ENCODE assay signal across 8 cellular contexts in genomic region chr9:6715755-6716643, GRCh38. TPM values are rescaled to one million over a fixed set of nuclear protein-coding genes. Genes with fewer than 3 reads are reported as not detected.
DNase-seq lines count a peak whose midpoint lies in the region; ATAC-seq and TF ChIP-seq lines count a peak whose summit lies in the region.

No MANE protein-coding gene starts in this region.

- WGBS in suprapubic skin, result 32% methylated on average over 37 of the region's 61 CpGs

- TF ChIP-seq CTCF in osteoblast (IDR thresholded peaks at IDR 0.05; ENCODE audit: extremely low read depth, low read depth, low read length) (no peak), suprapubic skin (IDR thresholded peaks at IDR 0.05) (no peak)

- no peaks in the 10 kb centered on the region for H3K4me1 ChIP-seq in osteoblast (ENCODE audit: insufficient read depth, low read length)
- H3K4me1 ChIP-seq in suprapubic skin, result no peaks in the 10 kb centered on the region

- H3K4me3 ChIP-seq in osteoblast (ENCODE audit: insufficient read depth, low read length) (peak overlapping the region; percentile 63), suprapubic skin (peak overlapping the region; percentile 39)

- H3K27me3 ChIP-seq in osteoblast (ENCODE audit: insufficient read depth, low read length) (no peaks in the 10 kb centered on the region), suprapubic skin (no peaks in the 10 kb centered on the region)

- peak; percentile 89 for ATAC-seq in GM21717 (IDR thresholded peaks at IDR 0.05; ENCODE audit: unreplicated experiment)

- H3K36me3 ChIP-seq in osteoblast (ENCODE audit: insufficient read depth, low read length), result no peaks in the 10 kb centered on the region
- H3K36me3 ChIP-seq in suprapubic skin, result no peaks in the 10 kb centered on the region

- H4K20me1 ChIP-seq in osteoblast (ENCODE audit: insufficient read depth, low read length), result no peaks in the 10 kb centered on the region

- H2AFZ ChIP-seq in osteoblast (ENCODE audit: low read length), result peak overlapping the region; percentile 92

- DNase-seq in COR-L47 (lab: John Stamatoyannopoulos, UW), result peak; percentile 71
- DNase-seq in NCI-H1436 treated with DMSO at 0.1 percent for 48 hours (lab: John Stamatoyannopoulos, UW), result peak; percentile 29
- DNase-seq in activated CD8-positive, alpha-beta memory T cell treated with anti-CD3 and anti-CD28 coated beads, Interleukin-2, amount 50 U/mL, for 48 hours, result peak; percentile 91
- peak; percentile 68 to 71 for DNase-seq in erythroblast (lab: John Stamatoyannopoulos, UW)
- peak; percentile 87 for DNase-seq in osteoblast (ENCODE audit: insufficient read length, low spot score, missing footprints)
- DNase-seq in suprapubic skin (ENCODE audit: low spot score in 2 of 2), result peak; percentile 68 to 81
- no peak for DNase-seq in NCI-H2196 (lab: John Stamatoyannopoulos, UW; ENCODE audit: unreplicated experiment)

- H3K27ac ChIP-seq in osteoblast (ENCODE audit: low read depth, low read length) (no peak overlapping the region), suprapubic skin (no peak overlapping the region)

- no peak for TF ChIP-seq EP300 in suprapubic skin (IDR thresholded peaks at IDR 0.05)

- H3K79me2 ChIP-seq in osteoblast (ENCODE audit: insufficient read depth, low read length), result no peaks in the 10 kb centered on the region

- no peaks in the 10 kb centered on the region for H3K9me3 ChIP-seq in osteoblast (ENCODE audit: low read depth, low read length)
- no peaks in the 10 kb centered on the region for H3K9me3 ChIP-seq in suprapubic skin

- TF ChIP-seq POLR2A in erythroblast (IDR thresholded peaks at IDR 0.05; ENCODE audit: low read length) (peak; percentile 92), suprapubic skin (IDR thresholded peaks at IDR 0.05) (no peak)

- peak overlapping the region; percentile 76 for H3K4me2 ChIP-seq in osteoblast (ENCODE audit: insufficient read depth, low read length)

RNA-seq across cellular contexts. Expression of gene KDM4C, which starts 41.8 kb away (rescaled TPM):
- total RNA-seq in osteoblast, result 50.1 and 50.7 TPM in 2 replicates
- 100 to 1,000 TPM in 1 of 4 donors, 10 to 100 TPM in 3; 39.0 to 113 (median 43.9) TPM for total RNA-seq in suprapubic skin
